ENCODE assay signal across 14 cellular contexts in the genomic region with DNA sequence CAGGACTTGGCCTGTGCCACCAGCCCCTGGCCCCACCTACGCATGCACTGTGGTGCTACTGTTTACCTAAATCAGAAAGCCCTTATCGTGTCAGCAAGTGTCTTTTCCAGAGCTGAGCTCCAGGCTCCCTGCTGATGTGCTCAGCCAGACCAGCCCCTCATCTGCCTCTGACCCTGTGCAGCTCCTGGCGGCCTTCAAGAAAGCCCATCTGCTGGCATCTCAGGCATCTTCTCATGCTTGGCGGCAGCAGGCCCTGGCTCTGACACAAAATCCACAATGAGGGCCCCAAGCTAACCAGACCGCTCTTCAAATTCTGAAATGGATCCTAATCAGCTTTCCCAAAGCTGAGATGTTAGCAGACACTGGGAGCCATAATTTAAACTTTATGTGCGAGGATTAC. TPM values are rescaled to one million over a fixed set of nuclear protein-coding genes. Genes with fewer than 3 reads are reported as not detected.
DNase-seq lines count a peak whose midpoint lies in the region; ATAC-seq and TF ChIP-seq lines count a peak whose summit lies in the region.
"Had no signal": no experiment of that assay in that cellular context is flagged by ENCODE, and none has a peak within 500 bp of the region (broad histone marks: within the 10 kb centered on the region; RNA-seq: fewer than 3 reads in every experiment).

No MANE protein-coding gene starts in this region.

- no peak overlapping the region for H3K9ac ChIP-seq in rectal smooth muscle tissue (ENCODE audit: low read length)
- H3K9ac ChIP-seq: BLaER1 treated with 17β-estradiol and CSF1 and Interleukin-3, amounts not matched to agents 10 nM and 100 nM had no signal

- no peak for TF ChIP-seq CTCF in heart right ventricle (IDR thresholded peaks at IDR 0.05)
- TF ChIP-seq CTCF in right atrium auricular region (IDR thresholded peaks at IDR 0.05) = no peak

- H3K9me3 ChIP-seq in heart right ventricle (no peaks in the 10 kb centered on the region), right atrium auricular region (no peaks in the 10 kb centered on the region)
- H3K9me3 ChIP-seq: A549; BLaER1 treated with 17β-estradiol and CSF1 and Interleukin-3, amounts not matched to agents 10 nM and 100 nM; SJSA1 had no signal

- H3K27ac ChIP-seq in heart right ventricle (peak overlapping the region in 6 of 10 donors; percentile 38 to 72 (median 68)), right atrium auricular region (no peak overlapping the region), rectal smooth muscle tissue (ENCODE audit: low read depth, low read length) (peak overlapping the region; percentile 69)
- H3K27ac ChIP-seq: A549; BLaER1 treated with 17β-estradiol and CSF1 and Interleukin-3, amounts not matched to agents 10 nM and 100 nM; SJSA1 had no signal

- 63 to 77% methylated on average over 6 of the region's 6 CpGs for WGBS in heart right ventricle, 2 donors

- no peaks in the 10 kb centered on the region for H3K27me3 ChIP-seq in heart right ventricle
- no peaks in the 10 kb centered on the region for H3K27me3 ChIP-seq in right atrium auricular region
- H3K27me3 ChIP-seq in rectal smooth muscle tissue (ENCODE audit: control insufficient read depth, insufficient read depth, low read length) = no peaks in the 10 kb centered on the region
- H3K27me3 ChIP-seq: BLaER1 treated with 17β-estradiol and CSF1 and Interleukin-3, amounts not matched to agents 10 nM and 100 nM; SJSA1 had no signal

- DNase-seq in heart right ventricle (no peak), right atrium auricular region (ENCODE audit: low spot score) (no peak), cerebellar cortex (ENCODE audit: low spot score) (peak; percentile 16), DMS153 treated with DMSO at 0.1 percent for 48 hours (lab: John Stamatoyannopoulos, UW; ENCODE audit: unreplicated experiment) (no peak), sciatic nerve (ENCODE audit: low spot score) (no peak)
- DNase-seq: NCI-H1092, NCI-H146, NCI-H2081 treated with DMSO at 0.1 percent for 48 hours, RPMI8226 had no signal

- H3K4me3 ChIP-seq in heart right ventricle = no peak overlapping the region
- H3K4me3 ChIP-seq in right atrium auricular region = no peak overlapping the region
- H3K4me3 ChIP-seq in rectal smooth muscle tissue (ENCODE audit: low read length) = no peak overlapping the region
- H3K4me3 ChIP-seq: A549; BLaER1 treated with 17β-estradiol and CSF1 and Interleukin-3, amounts not matched to agents 10 nM and 100 nM; SJSA1 had no signal

- intact Hi-C loops in heart right ventricle (cut with DNase I) = no loop called here
- intact Hi-C loops in sciatic nerve (cut with DNase I) = no loop called here

- H3K36me3 ChIP-seq in heart right ventricle (peaks cover 0 to 66% (median 2%) of the 10 kb centered on the region in 9 donors), right atrium auricular region (no peaks in the 10 kb centered on the region), rectal smooth muscle tissue (ENCODE audit: control insufficient read depth, insufficient read depth, low read length) (no peaks in the 10 kb centered on the region)
- H3K36me3 ChIP-seq: SJSA1 had no signal

- ATAC-seq in heart right ventricle (peak in 4 of 8 donors; percentile 6 to 43 (median 18)), HG03521 (IDR thresholded peaks at IDR 0.05; ENCODE audit: unreplicated experiment) (no peak), sciatic nerve (no peak)
- ATAC-seq: A549 had no signal

- H3K4me1 ChIP-seq in heart right ventricle (peaks cover 15 to 68% (median 38%) of the 10 kb centered on the region in 9 donors), right atrium auricular region (peaks cover 0 to 49% of the 10 kb centered on the region in 2 donors), rectal smooth muscle tissue (ENCODE audit: control insufficient read depth, insufficient read depth, low read length) (peaks cover 28% of the 10 kb centered on the region)
- H3K4me1 ChIP-seq: A549 had no signal

RNA-seq across cellular contexts. Expression of a gene that starts 50.9 kb away (rescaled TPM):
- total RNA-seq in heart right ventricle (10 to 100 TPM; 27.8 to 51.5 (median 42.0) TPM), right atrium auricular region (10 to 100 TPM; 35.1 to 58.4 TPM), sciatic nerve (71.2 TPM)
- polyA plus RNA-seq in heart right ventricle = 10 to 100 TPM in 1 of 2 donors, 1 to 10 TPM in 1; 5.4 to 11.3 TPM

Comparison
In these comparisons a context has a peak if more than half of its experiments do, and no peak if none do; other contexts are left out.
1. H3K27ac ChIP-seq: peak in heart right ventricle (6 of 10) and rectal smooth muscle tissue (single experiment); none in right atrium auricular region (0 of 2).